In the genomic region with DNA sequence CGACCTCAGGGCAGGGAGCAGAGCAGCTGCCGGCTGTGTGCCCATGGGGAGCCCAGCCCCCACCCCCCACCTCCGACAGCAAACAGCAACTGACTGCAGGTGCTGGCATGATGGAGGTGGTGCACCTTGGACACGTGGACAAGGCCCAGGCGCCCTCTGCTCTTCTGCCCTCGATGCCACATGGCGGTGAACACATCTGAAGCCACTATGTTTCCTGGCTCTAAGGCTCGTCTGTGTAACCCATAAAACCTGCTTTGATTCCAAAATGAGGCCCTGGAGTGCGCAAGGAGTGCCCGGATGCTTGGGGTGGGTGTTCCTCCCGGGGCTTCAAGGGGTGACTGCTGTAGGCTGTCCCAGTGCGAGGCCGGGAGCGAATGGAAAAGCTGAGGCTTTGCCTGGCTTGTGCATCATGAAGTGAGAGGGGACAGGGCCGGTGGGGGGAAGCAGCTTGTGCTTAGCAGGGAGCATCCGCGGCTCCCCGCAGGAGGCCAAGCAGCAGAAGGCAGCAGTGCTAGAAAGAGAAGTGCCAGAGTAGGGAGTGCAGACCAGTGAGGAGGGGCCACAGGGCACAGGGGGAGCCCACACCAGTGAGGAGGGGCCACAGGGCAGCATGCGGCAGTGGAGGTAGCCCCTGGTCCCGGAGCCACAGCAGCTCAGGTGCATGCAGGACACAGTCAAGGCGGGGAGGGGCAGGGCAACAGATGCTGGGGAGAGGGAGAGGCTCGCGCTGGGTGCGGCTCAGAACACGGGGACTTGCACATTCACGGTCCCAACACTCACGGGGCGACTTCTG, we compare ENCODE assay signal across 18 cellular contexts. TPM values are rescaled to one million over a fixed set of nuclear protein-coding genes. Genes with fewer than 3 reads are reported as not detected.
DNase-seq lines count a peak whose midpoint lies in the region; ATAC-seq, FAIRE-seq and TF ChIP-seq lines count a peak whose summit lies in the region.
"Had no signal": no experiment of that assay in that cellular context is flagged by ENCODE, and none has a peak within 500 bp of the region (broad histone marks: within the 10 kb centered on the region; RNA-seq: fewer than 3 reads in every experiment).

No MANE protein-coding gene starts in this region.

- intact Hi-C loops in activated CD8-positive, alpha-beta T cell treated with anti-CD3 and anti-CD28 coated beads for 36 hours (cut with micrococcal nuclease): no loop called here

- H3K4me1 Mint-ChIP-seq in activated CD8-positive, alpha-beta T cell treated with anti-CD3 and anti-CD28 coated beads for 36 hours (ENCODE audit: low read depth): peaks cover 7% of the 10 kb centered on the region
- no peaks in the 10 kb centered on the region for H3K4me1 Mint-ChIP-seq in type B pancreatic cell (ENCODE audit: unreplicated experiment)

- H3K79me1 ChIP-seq in H1 (ENCODE audit: low read depth, low read length): no peaks in the 10 kb centered on the region
- H3K79me1 ChIP-seq in neuronal stem cell (ENCODE audit: low read depth, low read length): peaks cover 2% of the 10 kb centered on the region

- H3K4me3 ChIP-seq in H1 (ENCODE audit: extremely low read depth in 1 of 4, insufficient read depth in 2 of 4, low read depth in 3 of 4, low read length in 4 of 4): no peak overlapping the region
- H3K4me3 ChIP-seq in neuronal stem cell (ENCODE audit: low read length in 2 of 2): no peak overlapping the region
- H3K4me3 ChIP-seq in smooth muscle cell: no peak overlapping the region

- H3K4me2 ChIP-seq in H1 (ENCODE audit: insufficient read depth in 1 of 2, low read depth in 2 of 2, low read length in 2 of 2) (no peak overlapping the region), neuronal stem cell (ENCODE audit: insufficient read depth, low read length, poor library complexity, severe bottlenecking) (no peak overlapping the region), smooth muscle cell (no peak overlapping the region)

- H2AFZ ChIP-seq in H1 (ENCODE audit: low read length): no peak overlapping the region
- H2AFZ ChIP-seq in neuronal stem cell (ENCODE audit: low read length): no peak overlapping the region
- H2AFZ ChIP-seq in smooth muscle cell (ENCODE audit: low read depth): no peak overlapping the region

- no peak overlapping the region for H3K27ac ChIP-seq in H1 (ENCODE audit: low read depth, low read length)
- H3K27ac ChIP-seq in neuronal stem cell (replicated peaks; ENCODE audit: low read length): no peak overlapping the region
- H3K27ac ChIP-seq in smooth muscle cell (ENCODE audit: low read depth): no peak overlapping the region

- TF ChIP-seq CTCF in H1 (IDR thresholded peaks at IDR 0.05; ENCODE audit: control extremely low read depth in 1 of 3, insufficient read depth in 1 of 3, low read depth in 1 of 3, low read length in 3 of 3) (no peak), type B pancreatic cell (conservative IDR thresholded peaks at IDR 0.05) (no peak), smooth muscle cell (IDR thresholded peaks at IDR 0.05; ENCODE audit: borderline replicate concordance, insufficient read depth, poor library complexity, severe bottlenecking) (no peak)
- TF ChIP-seq CTCF in activated CD8-positive, alpha-beta T cell treated with anti-CD3 and anti-CD28 coated beads for 36 hours (IDR thresholded peaks at IDR 0.05): no peak

- H3K4me3 Mint-ChIP-seq in activated CD8-positive, alpha-beta T cell treated with anti-CD3 and anti-CD28 coated beads for 36 hours: no peak overlapping the region
- H3K4me3 Mint-ChIP-seq in type B pancreatic cell: no peak overlapping the region
- H3K4me3 Mint-ChIP-seq: CD4-positive, alpha-beta T cell had no signal

- H3K18ac ChIP-seq in H1 (ENCODE audit: extremely low read depth, low read length) (no peak overlapping the region), neuronal stem cell (ENCODE audit: low read length) (peak overlapping the region; percentile 48)

- H3K36me3 ChIP-seq in H1 (ENCODE audit: control insufficient read depth in 2 of 4, insufficient read depth in 4 of 4, low read length in 3 of 4) (no peaks in the 10 kb centered on the region), neuronal stem cell (replicated peaks in 1 of 2; ENCODE audit: control insufficient read depth in 2 of 2, insufficient read depth in 2 of 2, low read length in 2 of 2) (no peaks in the 10 kb centered on the region), smooth muscle cell (ENCODE audit: low read depth) (no peaks in the 10 kb centered on the region)

- 84% methylated on average over 28 of the region's 28 CpGs; no CpG with 5 or more reads in 1 of the 2 experiments for WGBS in H1 (ENCODE audit: extremely low coverage in 1 of 2, insufficient coverage in 1 of 2, insufficient read length in 1 of 2, insufficient replicate concordance in 2 of 2, low coverage in 1 of 2, low lambda C conversion rate in 2 of 2, missing lambda C conversion rate in 1 of 2), 2 experiments
- no CpG with 5 or more reads among the region's 28 CpGs for WGBS in neuronal stem cell (ENCODE audit: extremely low coverage in 2 of 2, insufficient read length in 2 of 2, insufficient replicate concordance in 1 of 2), 2 donors
- 89% methylated on average over 25 of the region's 28 CpGs for WGBS in smooth muscle cell (ENCODE audit: low lambda C conversion rate)

- H2BK12ac ChIP-seq in H1 (ENCODE audit: low read depth, low read length) (0 out of 2 replicates have a peak overlapping the region, but pooled peaks have one; percentile 17), neuronal stem cell (ENCODE audit: low read length) (peak overlapping the region; percentile 30)

- H2BK15ac ChIP-seq in H1 (ENCODE audit: low read length) (no peak overlapping the region), neuronal stem cell (ENCODE audit: low read length) (no peak overlapping the region)

- POLR2A ChIA-PET in H1 (lab: Charles Lee; ENCODE audit: partially characterized antibody): interaction anchor here (1.9 kb wide), 1 partner anchor 11 kb away, joined by 5 read pairs; no protein-coding TSS in a partner anchor
- POLR2A ChIA-PET in activated CD8-positive, alpha-beta T cell treated with anti-CD3 and anti-CD28 coated beads for 36 hours (lab: Charles Lee): no interaction called here

- H2BK120ac ChIP-seq in H1 (replicated peaks; ENCODE audit: low read depth, low read length) (no peak overlapping the region), neuronal stem cell (ENCODE audit: low read depth, low read length) (no peak overlapping the region)

- no peaks in the 10 kb centered on the region for H3K79me2 ChIP-seq in H1 (ENCODE audit: control insufficient read depth in 1 of 2, insufficient read depth in 2 of 2, low read length in 2 of 2)
- no peaks in the 10 kb centered on the region for H3K79me2 ChIP-seq in smooth muscle cell (ENCODE audit: low read depth)

- no peaks in the 10 kb centered on the region for H3F3A ChIP-seq in smooth muscle cell (ENCODE audit: low read depth)

- H3K27me3 Mint-ChIP-seq in activated CD8-positive, alpha-beta T cell treated with anti-CD3 and anti-CD28 coated beads for 36 hours: peaks cover 2% of the 10 kb centered on the region
- no peaks in the 10 kb centered on the region for H3K27me3 Mint-ChIP-seq in type B pancreatic cell
- H3K27me3 Mint-ChIP-seq: CD4-positive, alpha-beta T cell had no signal

- H3K56ac ChIP-seq in H1 (replicated peaks; ENCODE audit: insufficient read length, low read depth, low read length): no peak overlapping the region

- H3K23ac ChIP-seq in H1 (ENCODE audit: insufficient read length) (no peak overlapping the region), neuronal stem cell (ENCODE audit: low read depth, low read length, poor library complexity) (peak overlapping the region; percentile 91)

- TF ChIP-seq EP300 in H1 (IDR thresholded peaks at IDR 0.05; ENCODE audit: borderline replicate concordance in 1 of 2, low read depth in 2 of 2, low read length in 2 of 2): no peak

- DNase-seq in 8988T (peak; percentile 26), COLO668 (lab: John Stamatoyannopoulos, UW; ENCODE audit: unreplicated experiment) (peak; percentile 20), H1 (ENCODE audit: low read depth in 1 of 2, low spot score in 2 of 2) (no peak), neuronal stem cell (ENCODE audit: low spot score) (no peak), type B pancreatic cell (ENCODE audit: extremely low spot score, unreplicated experiment) (no peak), smooth muscle cell (lab: John Stamatoyannopoulos, UW; ENCODE audit: unreplicated experiment) (no peak)
- DNase-seq in activated CD8-positive, alpha-beta T cell treated with anti-CD3 and anti-CD28 coated beads for 36 hours: no peak
- DNase-seq: ACHN, DMS79, NCI-H1417 treated with DMSO at 0.1 percent for 48 hours, NCI-H1930, NCI-H2171, NCI-H446, NCI-H69 had no signal

- H3K4me1 ChIP-seq in H1 (replicated peaks in 1 of 4; ENCODE audit: control insufficient read depth in 3 of 4, insufficient read depth in 4 of 4, low read length in 3 of 4): no peaks in the 10 kb centered on the region; a peak in 1 of 7 replicates
- H3K4me1 ChIP-seq in neuronal stem cell (ENCODE audit: control insufficient read depth in 2 of 2, insufficient read depth in 1 of 2, low read depth in 1 of 2, low read length in 2 of 2): no peaks in the 10 kb centered on the region
- no peaks in the 10 kb centered on the region for H3K4me1 ChIP-seq in smooth muscle cell (ENCODE audit: low read depth)

- no peak for ATAC-seq in activated CD8-positive, alpha-beta T cell treated with anti-CD3 and anti-CD28 coated beads for 36 hours
- no peak for ATAC-seq in activated CD4-positive, CD25-positive, alpha-beta regulatory T cell treated with anti-CD3 and anti-CD28 coated beads, Interleukin-2, amount 50 U/mL, for 24 hours

- H3K9ac ChIP-seq in H1 (replicated peaks in 1 of 4; ENCODE audit: extremely low read depth in 1 of 4, low read depth in 3 of 4, low read length in 3 of 4): no peak overlapping the region
- H3K9ac ChIP-seq in neuronal stem cell (ENCODE audit: low read depth, low read length, poor library complexity): no peak overlapping the region
- no peak overlapping the region for H3K9ac ChIP-seq in smooth muscle cell (ENCODE audit: low read depth)

- H4K8ac ChIP-seq in H1 (ENCODE audit: extremely low read depth, insufficient read depth, low read length): peak overlapping the region; percentile 14; the same call in 1 of the 2 replicates
- H4K8ac ChIP-seq in neuronal stem cell (ENCODE audit: low read depth, low read length): peak overlapping the region; percentile 65

- H3K4ac ChIP-seq in H1 (replicated peaks; ENCODE audit: insufficient read length, low read depth, low read length) (no peak overlapping the region), neuronal stem cell (ENCODE audit: low read length) (no peak overlapping the region)

- no peak for TF ChIP-seq RAD21 in H1 (IDR thresholded peaks at IDR 0.05 in 1 of 2, conservative IDR thresholded peaks at IDR 0.05 in 1 of 2; ENCODE audit: low read depth in 2 of 2, low read length in 2 of 2)

- CTCF ChIA-PET in H1 (lab: Charles Lee; ENCODE audit: partially characterized antibody): interaction anchor here (1.1 to 1.5 kb wide), 5 partner anchors 19 to 102 kb away, joined by 3 to 4 read pairs (median 3); no protein-coding TSS in a partner anchor
- CTCF ChIA-PET in activated CD8-positive, alpha-beta T cell treated with anti-CD3 and anti-CD28 coated beads for 36 hours (lab: Charles Lee): no interaction called here

- H4K5ac ChIP-seq in H1 (ENCODE audit: insufficient read length, low read depth, low read length): no peak overlapping the region

- TF ChIP-seq POLR2A in H1 (IDR thresholded peaks at IDR 0.05; ENCODE audit: control extremely low read depth in 1 of 2, low read depth in 2 of 2, low read length in 2 of 2): no peak

- no peak overlapping the region for H2BK20ac ChIP-seq in H1 (ENCODE audit: low read length)

- H3K14ac ChIP-seq in H1 (ENCODE audit: insufficient read length) (no peak overlapping the region), neuronal stem cell (ENCODE audit: low read length) (peak overlapping the region; percentile 89)

- H4K91ac ChIP-seq in H1 (replicated peaks; ENCODE audit: insufficient read length, low read length): no peak overlapping the region
- H4K91ac ChIP-seq in neuronal stem cell (ENCODE audit: low read depth, low read length, poor library complexity): no peak overlapping the region

- H3K9me3 ChIP-seq in H1 (ENCODE audit: insufficient read depth in 2 of 2, low read depth in 1 of 2, low read length in 1 of 2) (peaks cover 10 to 25% of the 10 kb centered on the region in 2 experiments; a peak in 3 of 4 replicates), neuronal stem cell (replicated peaks in 1 of 2; ENCODE audit: control insufficient read depth in 2 of 2, insufficient read depth in 1 of 2, low read depth in 1 of 2, low read length in 2 of 2) (peaks cover 5 to 9% of the 10 kb centered on the region in 2 donors), smooth muscle cell (replicated peaks; ENCODE audit: low read depth) (no peaks in the 10 kb centered on the region)

- H2BK5ac ChIP-seq in H1 (ENCODE audit: low read depth, low read length) (peak overlapping the region; percentile 35; the same call in 1 of the 2 replicates), neuronal stem cell (ENCODE audit: low read length) (no peak overlapping the region)

- peaks cover 25% of the 10 kb centered on the region; the same call in 1 of the 2 replicates for H3K23me2 ChIP-seq in H1 (ENCODE audit: low read depth, low read length)

- H3K9me3 Mint-ChIP-seq in activated CD8-positive, alpha-beta T cell treated with anti-CD3 and anti-CD28 coated beads for 36 hours: peaks cover 27% of the 10 kb centered on the region
- peaks cover 9% of the 10 kb centered on the region for H3K9me3 Mint-ChIP-seq in type B pancreatic cell
- H3K9me3 Mint-ChIP-seq: CD4-positive, alpha-beta T cell had no signal

- peaks cover 0 to 10% of the 10 kb centered on the region in 2 experiments for H4K20me1 ChIP-seq in H1 (replicated peaks in 1 of 2; ENCODE audit: control insufficient read depth in 1 of 2, insufficient read depth in 2 of 2, low read length in 2 of 2)
- H4K20me1 ChIP-seq in smooth muscle cell (ENCODE audit: low read depth): peaks cover 19% of the 10 kb centered on the region

- no peaks in the 10 kb centered on the region for H3K36me3 Mint-ChIP-seq in activated CD8-positive, alpha-beta T cell treated with anti-CD3 and anti-CD28 coated beads for 36 hours (ENCODE audit: low read depth)
- H3K36me3 Mint-ChIP-seq in type B pancreatic cell: peaks cover 17% of the 10 kb centered on the region

- no peak overlapping the region for H3K27ac Mint-ChIP-seq in activated CD8-positive, alpha-beta T cell treated with anti-CD3 and anti-CD28 coated beads for 36 hours
- no peak overlapping the region for H3K27ac Mint-ChIP-seq in type B pancreatic cell
- H3K27ac Mint-ChIP-seq: CD4-positive, alpha-beta T cell had no signal

- no peak for FAIRE-seq in H1 (lab: Jason Lieb, UNC)
- FAIRE-seq: GM19239, RCC 7860 had no signal

- H3K27me3 ChIP-seq in H1 (replicated peaks in 1 of 4; ENCODE audit: control insufficient read depth in 3 of 4, extremely low read depth in 1 of 4, insufficient read depth in 3 of 4, low read length in 3 of 4) (no peaks in the 10 kb centered on the region), neuronal stem cell (ENCODE audit: control insufficient read depth in 3 of 3, insufficient read depth in 3 of 3, low read depth in 1 of 3, low read length in 3 of 3) (no peaks in the 10 kb centered on the region), smooth muscle cell (ENCODE audit: low read depth) (no peaks in the 10 kb centered on the region)

- H2AK5ac ChIP-seq in H1 (ENCODE audit: low read depth, low read length) (0 out of 2 replicates have a peak overlapping the region, but pooled peaks have one; percentile 39), neuronal stem cell (ENCODE audit: low read depth, low read length) (peak overlapping the region; percentile 56)

RNA-seq across cellular contexts. Expression of gene NKD2, which starts 30.0 kb away (rescaled TPM):
- total RNA-seq in H1 (2021; fragmentation: NEBNext Ultra II Directional; extraction: Animal tissue kit (Norgen Biotek cat#: 25700)): 6.3 and 7.9 TPM in 2 replicates
- polyA plus RNA-seq in H1 (2011; rRNA removed) (5.5 and 7.8 TPM in 2 replicates), smooth muscle cell (105 and 122 TPM in 2 replicates)
- 6.4 TPM for polyA plus RNA-seq in H1 (2011; cell fraction: cytosol; rRNA removed)
- polyA plus RNA-seq in H1 (2011; cell fraction: nucleus; rRNA removed): 32.5 TPM
- polyA plus RNA-seq in H1 (2012, experiment 1 of 2): 3.0 to 8.7 TPM (median 8.2 TPM) in 4 replicates
- polyA plus RNA-seq in H1 (2012, experiment 2 of 2): 3.8 TPM
- polyA plus RNA-seq in H1 (2013, experiment 1 of 2): 6.7 TPM
- polyA plus RNA-seq in H1 (2013, experiment 2 of 2): 5.7 TPM
- 1.2 and 1.3 TPM in 2 replicates for polyA minus RNA-seq in H1 (2011; rRNA and poly(A)+ RNA removed)
- polyA minus RNA-seq in H1 (2011; cell fraction: cytosol; rRNA and poly(A)+ RNA removed): 3.6 TPM
- polyA minus RNA-seq in H1 (2011; cell fraction: nucleus; rRNA and poly(A)+ RNA removed): 4.4 TPM
- 11.1 TPM for polyA plus RNA-seq in neuronal stem cell (2013, experiment 1 of 2)
- 11.1 TPM for polyA plus RNA-seq in neuronal stem cell (2013, experiment 2 of 2)
- total RNA-seq in activated CD8-positive, alpha-beta T cell treated with anti-CD3 and anti-CD28 coated beads for 36 hours: 1 to 10 TPM; 1.5 to 2.3 TPM
- total RNA-seq in type B pancreatic cell (ENCODE audit: low replicate concordance) (23.3 and 24.3 TPM in 2 replicates), smooth muscle cell (31.2 and 32.5 TPM in 2 replicates)

Comparison
In these comparisons a context has a peak if more than half of its experiments do, and no peak if none do; other contexts are left out.
1. DNase-seq: peak in 8988T (single experiment) and COLO668 (single experiment); none in H1 (0 of 2), neuronal stem cell (single experiment), activated CD8-positive, alpha-beta T cell treated with anti-CD3 and anti-CD28 coated beads for 36 hours (single experiment), type B pancreatic cell (single experiment) and smooth muscle cell (single experiment).